Comparison of ENCODE assay signal across 1 cellular context in the genomic region with DNA sequence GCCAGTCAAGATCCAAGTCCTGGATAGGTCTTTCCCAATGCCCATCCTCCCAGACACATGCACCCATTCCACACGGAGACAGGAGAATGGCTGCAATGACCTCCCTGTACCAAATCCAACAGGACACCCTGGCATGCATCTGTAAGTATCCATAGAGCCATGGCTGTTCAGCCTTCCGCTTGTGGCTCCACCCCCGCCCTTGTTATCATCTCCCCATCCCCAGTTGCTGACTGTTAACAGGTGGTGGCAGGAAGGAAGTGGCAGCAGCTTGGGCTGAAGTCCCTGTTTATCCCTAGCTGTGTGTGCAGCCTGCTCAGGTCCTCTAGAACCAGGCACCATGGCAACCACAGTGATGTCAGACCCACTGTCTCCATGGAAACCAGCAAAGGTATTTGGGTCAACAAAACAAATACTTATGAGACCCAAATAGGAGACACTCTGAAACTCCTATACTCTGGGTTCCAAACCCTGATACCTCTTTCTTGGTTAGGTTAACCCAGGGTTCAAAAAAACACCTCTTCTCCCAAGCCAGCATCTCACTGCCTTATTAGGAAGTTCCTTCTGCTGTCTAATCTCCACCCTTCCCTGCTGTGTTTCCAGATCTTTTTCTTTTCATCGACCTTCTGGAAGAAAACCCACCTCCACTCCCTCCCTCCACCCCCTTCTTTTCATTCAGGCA.
TF ChIP-seq lines count a peak whose summit lies in the region.

No MANE protein-coding gene starts in this region.

TF ChIP-seq in GM12878, 131 proteins besides CTCF, POLR2A, EP300 and RAD21 (continued from another document):
- TF ChIP-seq, protein P1, sequence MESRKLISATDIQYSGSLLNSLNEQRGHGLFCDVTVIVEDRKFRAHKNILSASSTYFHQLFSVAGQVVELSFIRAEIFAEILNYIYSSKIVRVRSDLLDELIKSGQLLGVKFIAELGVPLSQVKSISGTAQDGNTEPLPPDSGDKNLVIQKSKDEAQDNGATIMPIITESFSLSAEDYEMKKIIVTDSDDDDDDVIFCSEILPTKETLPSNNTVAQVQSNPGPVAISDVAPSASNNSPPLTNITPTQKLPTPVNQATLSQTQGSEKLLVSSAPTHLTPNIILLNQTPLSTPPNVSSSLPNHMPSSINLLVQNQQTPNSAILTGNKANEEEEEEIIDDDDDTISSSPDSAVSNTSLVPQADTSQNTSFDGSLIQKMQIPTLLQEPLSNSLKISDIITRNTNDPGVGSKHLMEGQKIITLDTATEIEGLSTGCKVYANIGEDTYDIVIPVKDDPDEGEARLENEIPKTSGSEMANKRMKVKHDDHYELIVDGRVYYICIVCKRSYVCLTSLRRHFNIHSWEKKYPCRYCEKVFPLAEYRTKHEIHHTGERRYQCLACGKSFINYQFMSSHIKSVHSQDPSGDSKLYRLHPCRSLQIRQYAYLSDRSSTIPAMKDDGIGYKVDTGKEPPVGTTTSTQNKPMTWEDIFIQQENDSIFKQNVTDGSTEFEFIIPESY (IDR thresholded peaks at IDR 0.05) = no peak
- no peak for TF ChIP-seq JUNB (IDR thresholded peaks at IDR 0.05)
- no peak for TF ChIP-seq ESRRA (IDR thresholded peaks at IDR 0.05; ENCODE audit: low read length)
- TF ChIP-seq SRF (IDR thresholded peaks at IDR 0.05; ENCODE audit: low read depth in 2 of 2, low read length in 2 of 2) = peak in 1 of 2 experiments; percentile 88; a peak in 2 of 4 replicates
- no peak for TF ChIP-seq HDAC6 (IDR thresholded peaks at IDR 0.05; ENCODE audit: unreplicated experiment)
- TF ChIP-seq ZZZ3 (IDR thresholded peaks at IDR 0.05; ENCODE audit: control insufficient read depth, insufficient read length, low read depth) = no peak
- TF ChIP-seq CBFB (IDR thresholded peaks at IDR 0.05; ENCODE audit: low read depth) = no peak
- 0 out of 2 replicates have a peak, but pooled peaks have one; percentile 18 for TF ChIP-seq CREB1 (IDR thresholded peaks at IDR 0.05; ENCODE audit: low read depth)
- TF ChIP-seq HCFC1 (IDR thresholded peaks at IDR 0.05; ENCODE audit: low read length) = no peak
- TF ChIP-seq POLR2AphosphoS5 (IDR thresholded peaks at IDR 0.05; ENCODE audit: low read length) = 0 out of 2 replicates have a peak, but pooled peaks have one; percentile 49
- TF ChIP-seq, protein P2, sequence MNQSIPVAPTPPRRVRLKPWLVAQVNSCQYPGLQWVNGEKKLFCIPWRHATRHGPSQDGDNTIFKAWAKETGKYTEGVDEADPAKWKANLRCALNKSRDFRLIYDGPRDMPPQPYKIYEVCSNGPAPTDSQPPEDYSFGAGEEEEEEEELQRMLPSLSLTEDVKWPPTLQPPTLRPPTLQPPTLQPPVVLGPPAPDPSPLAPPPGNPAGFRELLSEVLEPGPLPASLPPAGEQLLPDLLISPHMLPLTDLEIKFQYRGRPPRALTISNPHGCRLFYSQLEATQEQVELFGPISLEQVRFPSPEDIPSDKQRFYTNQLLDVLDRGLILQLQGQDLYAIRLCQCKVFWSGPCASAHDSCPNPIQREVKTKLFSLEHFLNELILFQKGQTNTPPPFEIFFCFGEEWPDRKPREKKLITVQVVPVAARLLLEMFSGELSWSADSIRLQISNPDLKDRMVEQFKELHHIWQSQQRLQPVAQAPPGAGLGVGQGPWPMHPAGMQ (IDR thresholded peaks at IDR 0.05; ENCODE audit: borderline replicate concordance) = no peak
- TF ChIP-seq SMC3 (IDR thresholded peaks at IDR 0.05; ENCODE audit: borderline replicate concordance, low read length) = no peak
- TF ChIP-seq POU2F2 (IDR thresholded peaks at IDR 0.05; ENCODE audit: borderline replicate concordance, low read depth, low read length) = no peak
- TF ChIP-seq TBL1XR1 (IDR thresholded peaks at IDR 0.05; ENCODE audit: low read depth, low read length) = no peak
- no peak for TF ChIP-seq RELA (IDR thresholded peaks at IDR 0.05; ENCODE audit: borderline replicate concordance, partially characterized antibody)
- TF ChIP-seq MEF2B (IDR thresholded peaks at IDR 0.05; ENCODE audit: partially characterized antibody, poor library complexity, severe bottlenecking) = no peak
